ENCODE assay signal across 25 cellular contexts in the genomic region with DNA sequence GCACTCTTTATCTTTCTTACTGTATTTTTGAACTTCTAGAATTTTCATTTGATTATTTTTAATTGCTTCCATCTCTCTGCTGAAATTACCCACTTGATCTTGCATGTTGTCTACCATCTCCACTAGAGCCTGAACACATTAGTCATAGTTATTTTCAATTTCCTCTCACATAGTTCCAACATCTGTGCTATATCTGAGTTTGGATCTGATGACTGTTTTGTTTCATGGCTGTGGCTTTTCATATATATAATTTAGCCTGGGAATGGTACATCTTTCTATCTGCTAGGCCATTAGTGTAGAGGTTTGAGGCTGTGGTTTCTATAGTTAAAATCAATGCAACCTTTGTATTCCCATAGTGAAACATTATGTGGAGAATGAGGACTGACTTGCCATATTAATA. TPM values are rescaled to one million over a fixed set of nuclear protein-coding genes. Genes with fewer than 3 reads are reported as not detected.
"Had no signal": no experiment of that assay in that cellular context is flagged by ENCODE, and none has a peak within 500 bp of the region (broad histone marks: within the 10 kb centered on the region; RNA-seq: fewer than 3 reads in every experiment).

No MANE protein-coding gene starts in this region.

- H3K27me3 ChIP-seq: hepatocyte, pancreas, tibial nerve had no signal

- H3K4me3 ChIP-seq: hepatocyte, left ventricle myocardium inferior, lung, pancreas, prostate gland, spleen, tibial nerve, uterus had no signal

- H3K36me3 ChIP-seq: left ventricle myocardium inferior, pancreas, prostate gland, spleen, tibial nerve, uterus had no signal

- DNase-seq: islet precursor cell; left ventricle myocardium inferior; midbrain; naive thymus-derived CD8-positive, alpha-beta T cell; nucleus accumbens; pancreas; posterior cingulate gyrus; retina; right cardiac atrium; small intestine; spleen; stimulated activated CD4-positive, alpha-beta T cell treated with anti-CD3 and anti-CD28 coated beads, Interleukin-4, amount 100 ng/mL, for 24 hours; stimulated activated naive CD4-positive, alpha-beta T cell; substantia nigra; uterus had no signal

- H3K4me1 ChIP-seq: left ventricle myocardium inferior, pancreas, prostate gland, spleen, tibial nerve, uterus had no signal

- H3K9me3 ChIP-seq: pancreas, prostate gland, tibial nerve, uterus had no signal

- ATAC-seq: naive thymus-derived CD8-positive, alpha-beta T cell; pancreas; right cardiac atrium; sciatic nerve; stimulated activated effector memory CD8-positive, alpha-beta T cell treated with anti-CD3 and anti-CD28 coated beads, Interleukin-12 subunit alpha, Interleukin-12 subunit beta, amount 100 ng/mL, for 72 hours had no signal

- H2AFZ ChIP-seq: hepatocyte had no signal

- H3K4me2 ChIP-seq: hepatocyte had no signal

- H3K79me2 ChIP-seq: hepatocyte had no signal

- H3K27ac ChIP-seq: hepatocyte, left ventricle myocardium inferior, pancreas, prostate gland, spleen, tibial nerve, uterus had no signal

RNA-seq across cellular contexts. Expression of a gene that starts 33.2 kb away (rescaled TPM):
- total RNA-seq: kidney epithelial cell; left ventricle myocardium inferior; mesenteric fat pad; naive thymus-derived CD8-positive, alpha-beta T cell; neural crest cell; pancreas; sciatic nerve; ureter had no signal
- polyA plus RNA-seq: naive thymus-derived CD8-positive, alpha-beta T cell had no signal
